ENCODE assay signal across 11 cellular contexts in genomic region chr7:148435715-148436114, GRCh38.
A peak's percentile ranks its signal among the peaks of the same experiment; 100 is the strongest.
DNase-seq lines count a peak whose midpoint lies in the region; ATAC-seq and TF ChIP-seq lines count a peak whose summit lies in the region.
"Had no signal": no experiment of that assay in that cellular context is flagged by ENCODE, and none has a peak within 500 bp of the region (broad histone marks: within the 10 kb centered on the region; RNA-seq: fewer than 3 reads in every experiment).

No MANE protein-coding gene starts in this region.

- ATAC-seq in left colon, result peak; percentile 2
- ATAC-seq in stimulated activated effector memory CD8-positive, alpha-beta T cell treated with anti-CD3 and anti-CD28 coated beads, Interleukin-12 subunit alpha, Interleukin-12 subunit beta, amount 100 ng/mL, for 72 hours, result no peak
- no peak for ATAC-seq in activated CD4-positive, CD25-positive, alpha-beta regulatory T cell treated with anti-CD3 and anti-CD28 coated beads, Interleukin-2, amount 50 U/mL, for 24 hours

- H3K36me3 Mint-ChIP-seq in IgD-negative memory B cell (peaks cover 3% of the 10 kb centered on the region), osteocyte (ENCODE audit: unreplicated experiment) (no peaks in the 10 kb centered on the region)
- no peaks in the 10 kb centered on the region for H3K36me3 Mint-ChIP-seq in stimulated activated effector memory CD8-positive, alpha-beta T cell treated with anti-CD3 and anti-CD28 coated beads, Interleukin-12 subunit alpha, Interleukin-12 subunit beta, amount 100 ng/mL, for 72 hours
- H3K36me3 Mint-ChIP-seq: CD8-positive, alpha-beta memory T cell had no signal

- H3K27ac Mint-ChIP-seq in IgD-negative memory B cell (peak overlapping the region; percentile 75 to 93 (median 84)), osteocyte (ENCODE audit: unreplicated experiment) (no peak overlapping the region)
- peak overlapping the region; percentile 29 for H3K27ac Mint-ChIP-seq in stimulated activated effector memory CD8-positive, alpha-beta T cell treated with anti-CD3 and anti-CD28 coated beads, Interleukin-12 subunit alpha, Interleukin-12 subunit beta, amount 100 ng/mL, for 72 hours
- H3K27ac Mint-ChIP-seq: CD8-positive, alpha-beta memory T cell; HFFc6 had no signal

- in situ Hi-C loops in G401 (cut with HindIII; ENCODE audit: low sequenced_read_pairs), result no loop called here

- H3K27me3 Mint-ChIP-seq in IgD-negative memory B cell (no peaks in the 10 kb centered on the region), osteocyte (ENCODE audit: unreplicated experiment) (no peaks in the 10 kb centered on the region)

- peaks cover 36 to 56% (median 46%) of the 10 kb centered on the region in 3 donors for H3K4me1 Mint-ChIP-seq in IgD-negative memory B cell
- H3K4me1 Mint-ChIP-seq in stimulated activated effector memory CD8-positive, alpha-beta T cell treated with anti-CD3 and anti-CD28 coated beads, Interleukin-12 subunit alpha, Interleukin-12 subunit beta, amount 100 ng/mL, for 72 hours, result no peaks in the 10 kb centered on the region
- H3K4me1 Mint-ChIP-seq in osteocyte (ENCODE audit: unreplicated experiment), result no peaks in the 10 kb centered on the region
- H3K4me1 Mint-ChIP-seq: CD8-positive, alpha-beta memory T cell had no signal

- peak overlapping the region; percentile 83 to 94 (median 93) for H3K4me3 Mint-ChIP-seq in IgD-negative memory B cell
- no peak overlapping the region for H3K4me3 Mint-ChIP-seq in stimulated activated effector memory CD8-positive, alpha-beta T cell treated with anti-CD3 and anti-CD28 coated beads, Interleukin-12 subunit alpha, Interleukin-12 subunit beta, amount 100 ng/mL, for 72 hours
- H3K4me3 Mint-ChIP-seq in osteocyte (ENCODE audit: unreplicated experiment), result no peak overlapping the region
- H3K4me3 Mint-ChIP-seq: CD8-positive, alpha-beta memory T cell; HFFc6 had no signal

- TF ChIP-seq CTCF in osteocyte (IDR thresholded peaks at IDR 0.05), result no peak

- intact Hi-C loops in left colon (cut with DNase I, micrococcal nuclease), result no loop called here

- peak; percentile 28 for DNase-seq in SK-N-DZ (ENCODE audit: low spot score)
- DNase-seq in left colon, result no peak
- DNase-seq in stimulated activated effector memory CD8-positive, alpha-beta T cell treated with anti-CD3 and anti-CD28 coated beads, Interleukin-12 subunit alpha, Interleukin-12 subunit beta, amount 100 ng/mL, for 72 hours (ENCODE audit: low spot score in 2 of 2), result no peak
- DNase-seq in osteocyte (ENCODE audit: extremely low spot score, unreplicated experiment), result no peak
- DNase-seq in G401 (ENCODE audit: low spot score), result no peak
- DNase-seq: Caco-2; CD8-positive, alpha-beta memory T cell; HCEC 1CT; HFFc6 had no signal

- no peaks in the 10 kb centered on the region for H3K9me3 Mint-ChIP-seq in IgD-negative memory B cell
- no peaks in the 10 kb centered on the region for H3K9me3 Mint-ChIP-seq in stimulated activated effector memory CD8-positive, alpha-beta T cell treated with anti-CD3 and anti-CD28 coated beads, Interleukin-12 subunit alpha, Interleukin-12 subunit beta, amount 100 ng/mL, for 72 hours
- H3K9me3 Mint-ChIP-seq in osteocyte (ENCODE audit: unreplicated experiment), result no peaks in the 10 kb centered on the region
- H3K9me3 Mint-ChIP-seq: CD8-positive, alpha-beta memory T cell had no signal

Comparison
In these comparisons a context has a peak if more than half of its experiments do, and no peak if none do; other contexts are left out.
1. H3K4me3 Mint-ChIP-seq: peak in IgD-negative memory B cell (4 of 4); none in stimulated activated effector memory CD8-positive, alpha-beta T cell treated with anti-CD3 and anti-CD28 coated beads, Interleukin-12 subunit alpha, Interleukin-12 subunit beta, amount 100 ng/mL, for 72 hours (single experiment) and osteocyte (single experiment).